25 cellular contexts compared by ENCODE assay signal in the genomic region with DNA sequence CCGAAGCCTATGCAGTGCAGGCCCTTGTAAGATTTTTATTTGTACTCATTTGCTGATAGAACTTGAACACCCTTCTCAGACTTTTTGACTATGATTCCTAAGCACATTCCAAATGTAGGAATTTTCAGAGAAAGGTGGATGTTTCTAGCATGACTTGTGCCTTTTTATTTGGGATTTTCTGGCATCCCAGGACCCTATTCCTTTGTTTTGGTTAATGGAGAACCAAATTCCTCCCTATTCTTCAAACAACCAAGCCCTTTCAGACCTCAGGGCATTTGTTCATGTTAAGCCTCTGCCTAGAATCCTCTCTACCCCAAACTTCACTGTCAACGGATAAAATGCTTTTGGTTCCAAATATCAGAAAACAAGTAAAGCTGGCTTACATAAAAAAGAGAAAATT.
"Had no signal": no experiment of that assay in that cellular context is flagged by ENCODE, and none has a peak within 500 bp of the region (broad histone marks: within the 10 kb centered on the region; RNA-seq: fewer than 3 reads in every experiment).

No MANE protein-coding gene starts in this region.

- H3K27ac Mint-ChIP-seq: natural killer cell; progenitor cell of endocrine pancreas; stimulated activated effector memory CD8-positive, alpha-beta T cell treated with anti-CD3 and anti-CD28 coated beads, Interleukin-12 subunit alpha, Interleukin-12 subunit beta, amount 100 ng/mL, for 72 hours; type B pancreatic cell had no signal

- H3K9me3 Mint-ChIP-seq: natural killer cell; neural crest cell; stimulated activated effector memory CD8-positive, alpha-beta T cell treated with anti-CD3 and anti-CD28 coated beads, Interleukin-12 subunit alpha, Interleukin-12 subunit beta, amount 100 ng/mL, for 72 hours; type B pancreatic cell had no signal

- H3K4me3 ChIP-seq: dorsolateral prefrontal cortex, gastroesophageal sphincter, pancreas, suprapubic skin, thyroid gland had no signal

- H3K36me3 ChIP-seq: gastroesophageal sphincter, pancreas, suprapubic skin, thyroid gland had no signal

- H3K9me3 ChIP-seq: gastroesophageal sphincter, pancreas, suprapubic skin, thyroid gland had no signal

- H3K4me1 ChIP-seq: pancreas, thyroid gland had no signal

- H3K27me3 ChIP-seq: dorsolateral prefrontal cortex, gastroesophageal sphincter, pancreas, suprapubic skin, thyroid gland had no signal

- DNase-seq: cortex of kidney; dorsolateral prefrontal cortex; effector memory CD4-positive, alpha-beta T cell; foreskin fibroblast; glutamatergic neuron; left colon; natural killer cell; nucleus accumbens; pancreas; right cardiac atrium; small intestine; stimulated activated CD4-positive, alpha-beta T cell treated with anti-CD3 and anti-CD28 coated beads, Interleukin-12 subunit alpha, Interleukin-12 subunit beta, amount 100 ng/mL, for 4 hours; stimulated activated CD4-positive, alpha-beta T cell treated with anti-CD3 and anti-CD28 coated beads, Interleukin-2, amount 100 ng/mL, for 48 hours; stimulated activated CD8-positive, alpha-beta memory T cell treated with anti-CD3 and anti-CD28 coated beads, Interleukin-4, amount 100 ng/mL, for 48 hours; stimulated activated naive CD8-positive, alpha-beta T cell treated with anti-CD3 and anti-CD28 coated beads, Interleukin-15, Interleukin-2, amounts not matched to agents 100 U/mL and 50 U/mL, for 24 hours; thyroid gland had no signal

- H3K4me3 Mint-ChIP-seq: natural killer cell; neural crest cell; stimulated activated effector memory CD8-positive, alpha-beta T cell treated with anti-CD3 and anti-CD28 coated beads, Interleukin-12 subunit alpha, Interleukin-12 subunit beta, amount 100 ng/mL, for 72 hours; type B pancreatic cell had no signal

- FAIRE-seq: endometrium, pancreas, small intestine, urothelium cell line had no signal

- H3K27ac ChIP-seq: dorsolateral prefrontal cortex, gastroesophageal sphincter, pancreas, suprapubic skin, thyroid gland had no signal

- H3K4me1 Mint-ChIP-seq: natural killer cell; stimulated activated effector memory CD8-positive, alpha-beta T cell treated with anti-CD3 and anti-CD28 coated beads, Interleukin-12 subunit alpha, Interleukin-12 subunit beta, amount 100 ng/mL, for 72 hours had no signal

- H3K36me3 Mint-ChIP-seq: natural killer cell; stimulated activated effector memory CD8-positive, alpha-beta T cell treated with anti-CD3 and anti-CD28 coated beads, Interleukin-12 subunit alpha, Interleukin-12 subunit beta, amount 100 ng/mL, for 72 hours; type B pancreatic cell had no signal

- H3K27me3 Mint-ChIP-seq: progenitor cell of endocrine pancreas, type B pancreatic cell had no signal

- ATAC-seq: esophagus mucosa; gastroesophageal sphincter; left colon; natural killer cell; pancreas; right cardiac atrium; stimulated activated effector memory CD8-positive, alpha-beta T cell treated with anti-CD3 and anti-CD28 coated beads, Interleukin-12 subunit alpha, Interleukin-12 subunit beta, amount 100 ng/mL, for 72 hours; stimulated activated naive CD8-positive, alpha-beta T cell treated with anti-CD3 and anti-CD28 coated beads, Interleukin-15, Interleukin-2, amounts not matched to agents 100 U/mL and 50 U/mL, for 24 hours had no signal
